13 cellular contexts compared by ENCODE assay signal in genomic region chr19:49853852-49854849, GRCh38. TPM values are rescaled to one million over a fixed set of nuclear protein-coding genes. Genes with fewer than 3 reads are reported as not detected.
DNase-seq lines count a peak whose midpoint lies in the region; ATAC-seq and TF ChIP-seq lines count a peak whose summit lies in the region.
"Had no signal": no experiment of that assay in that cellular context is flagged by ENCODE, and none has a peak within 500 bp of the region (broad histone marks: within the 10 kb centered on the region; RNA-seq: fewer than 3 reads in every experiment).

No MANE protein-coding gene starts in this region.

- H3K27ac ChIP-seq in 22Rv1: peak overlapping the region; percentile 96
- no peak overlapping the region for H3K27ac ChIP-seq in effector memory CD4-positive, alpha-beta T cell (ENCODE audit: insufficient read depth, low read length, poor library complexity, severe bottlenecking)
- H3K27ac ChIP-seq: right atrium auricular region had no signal

- H3K27me3 ChIP-seq in effector memory CD4-positive, alpha-beta T cell (replicated peaks; ENCODE audit: control insufficient read depth, insufficient read depth, low read length, poor library complexity, severe bottlenecking): no peaks in the 10 kb centered on the region
- H3K27me3 ChIP-seq: right atrium auricular region had no signal

- peaks cover 21% of the 10 kb centered on the region for H3K4me1 Mint-ChIP-seq in Calu3 (ENCODE audit: low read depth, unreplicated experiment)
- H3K4me1 Mint-ChIP-seq in activated T-helper 1 cell treated with anti-CD3 and anti-CD28 coated beads, Interleukin-12 subunit alpha, Interleukin-12 subunit beta, Interleukin-2, Interleukin-4 antibody, amounts not matched to agents 30 ng/mL and 10 ng/mL and 1 ng/mL, durations not matched to agents 14 hours and 24 hours and 36 hours (ENCODE audit: low read depth): peaks cover 25% of the 10 kb centered on the region
- peaks cover 28 to 34% (median 29%) of the 10 kb centered on the region in 3 donors for H3K4me1 Mint-ChIP-seq in naive B cell

- intact Hi-C loops in Calu3 (cut with micrococcal nuclease; ENCODE audit: unreplicated experiment): no loop called here
- intact Hi-C loops in activated T-helper 1 cell treated with anti-CD3 and anti-CD28 coated beads, Interleukin-12 subunit alpha, Interleukin-12 subunit beta, Interleukin-2, Interleukin-4 antibody, amounts not matched to agents 30 ng/mL and 10 ng/mL and 1 ng/mL, durations not matched to agents 14 hours and 24 hours and 36 hours (cut with micrococcal nuclease): loop anchor here (1.0 kb wide), 1 partner anchor 36 kb away; no protein-coding TSS in a partner anchor

- H3K36me3 Mint-ChIP-seq in Calu3 (ENCODE audit: insufficient read depth, unreplicated experiment): peaks cover 95% of the 10 kb centered on the region
- peaks cover 7% of the 10 kb centered on the region for H3K36me3 Mint-ChIP-seq in activated T-helper 1 cell treated with anti-CD3 and anti-CD28 coated beads, Interleukin-12 subunit alpha, Interleukin-12 subunit beta, Interleukin-2, Interleukin-4 antibody, amounts not matched to agents 30 ng/mL and 10 ng/mL and 1 ng/mL, durations not matched to agents 14 hours and 24 hours and 36 hours (ENCODE audit: low read depth)
- no peaks in the 10 kb centered on the region for H3K36me3 Mint-ChIP-seq in naive B cell

- no peaks in the 10 kb centered on the region for H3K9me3 ChIP-seq in effector memory CD4-positive, alpha-beta T cell (ENCODE audit: control insufficient read depth, low read length)
- H3K9me3 ChIP-seq: right atrium auricular region had no signal

- CTCF ChIA-PET in Calu3 (lab: Charles Lee): interaction anchor here (0.7 kb wide), 1 partner anchor 24 kb away, joined by 3 read pairs; no protein-coding TSS in a partner anchor

- no peak for ATAC-seq in naive B cell (ENCODE audit: low read depth in 2 of 2)
- no peak for ATAC-seq in GM21423 (IDR thresholded peaks at IDR 0.05; ENCODE audit: unreplicated experiment)
- ATAC-seq in GM21576 (IDR thresholded peaks at IDR 0.05; ENCODE audit: unreplicated experiment): no peak
- ATAC-seq in GM21390 (IDR thresholded peaks at IDR 0.05; ENCODE audit: unreplicated experiment): no peak

- H3K4me3 ChIP-seq in effector memory CD4-positive, alpha-beta T cell (ENCODE audit: insufficient read depth, low read depth, low read length, poor library complexity, severe bottlenecking): no peak overlapping the region
- H3K4me3 ChIP-seq: lung, right atrium auricular region had no signal

- H3K4me1 ChIP-seq in effector memory CD4-positive, alpha-beta T cell (ENCODE audit: control insufficient read depth, insufficient read depth, low read length, poor library complexity, severe bottlenecking): peaks cover 3% of the 10 kb centered on the region

- peaks cover 33% of the 10 kb centered on the region for H3K36me3 ChIP-seq in effector memory CD4-positive, alpha-beta T cell (ENCODE audit: control insufficient read depth, insufficient read depth, low read length)

- H3K4me3 Mint-ChIP-seq in Calu3 (ENCODE audit: low read depth, unreplicated experiment) (no peak overlapping the region), naive B cell (peak overlapping the region in 5 of 8 donors; percentile 22 to 94 (median 54))
- H3K4me3 Mint-ChIP-seq in activated T-helper 1 cell treated with anti-CD3 and anti-CD28 coated beads, Interleukin-12 subunit alpha, Interleukin-12 subunit beta, Interleukin-2, Interleukin-4 antibody, amounts not matched to agents 30 ng/mL and 10 ng/mL and 1 ng/mL, durations not matched to agents 14 hours and 24 hours and 36 hours: peak overlapping the region; percentile 60
- H3K4me3 Mint-ChIP-seq: dendritic cell treated with granulocyte-macrophage colony-stimulating factor and Interleukin-4, amounts not matched to agents 40 ng/mL and 50 ng/mL, for 4 days had no signal

- peaks cover 2% of the 10 kb centered on the region for H3K9me3 Mint-ChIP-seq in Calu3 (ENCODE audit: low read depth, unreplicated experiment)
- H3K9me3 Mint-ChIP-seq in activated T-helper 1 cell treated with anti-CD3 and anti-CD28 coated beads, Interleukin-12 subunit alpha, Interleukin-12 subunit beta, Interleukin-2, Interleukin-4 antibody, amounts not matched to agents 30 ng/mL and 10 ng/mL and 1 ng/mL, durations not matched to agents 14 hours and 24 hours and 36 hours: peaks cover 1% of the 10 kb centered on the region
- H3K9me3 Mint-ChIP-seq in naive B cell: peaks cover 0 to 1% (median 0%) of the 10 kb centered on the region in 7 donors

- peak overlapping the region; percentile 44 for H3K27ac Mint-ChIP-seq in Calu3 (ENCODE audit: unreplicated experiment)
- peak overlapping the region; percentile 40 for H3K27ac Mint-ChIP-seq in activated T-helper 1 cell treated with anti-CD3 and anti-CD28 coated beads, Interleukin-12 subunit alpha, Interleukin-12 subunit beta, Interleukin-2, Interleukin-4 antibody, amounts not matched to agents 30 ng/mL and 10 ng/mL and 1 ng/mL, durations not matched to agents 14 hours and 24 hours and 36 hours
- H3K27ac Mint-ChIP-seq in naive B cell: peak overlapping the region in 4 of 6 donors; percentile 45 to 81 (median 54)
- H3K27ac Mint-ChIP-seq: dendritic cell treated with granulocyte-macrophage colony-stimulating factor and Interleukin-4, amounts not matched to agents 40 ng/mL and 50 ng/mL, for 4 days had no signal

- TF ChIP-seq CTCF in 22Rv1 (IDR thresholded peaks at IDR 0.05): no peak
- TF ChIP-seq CTCF in Calu3 (IDR thresholded peaks at IDR 0.05; ENCODE audit: unreplicated experiment): no peak

- BruUV-seq in Calu3 (replicated peaks; lab: Mats Ljungman, UMichigan): no TSS peak

- no peaks in the 10 kb centered on the region for H3K27me3 Mint-ChIP-seq in Calu3 (ENCODE audit: unreplicated experiment)
- peaks cover 5% of the 10 kb centered on the region for H3K27me3 Mint-ChIP-seq in activated T-helper 1 cell treated with anti-CD3 and anti-CD28 coated beads, Interleukin-12 subunit alpha, Interleukin-12 subunit beta, Interleukin-2, Interleukin-4 antibody, amounts not matched to agents 30 ng/mL and 10 ng/mL and 1 ng/mL, durations not matched to agents 14 hours and 24 hours and 36 hours (ENCODE audit: insufficient read depth)
- H3K27me3 Mint-ChIP-seq in naive B cell: no peaks in the 10 kb centered on the region

- DNase-seq in Calu3 (no peak), naive B cell (no peak)
- DNase-seq in activated T-helper 1 cell treated with anti-CD3 and anti-CD28 coated beads, Interleukin-12 subunit alpha, Interleukin-12 subunit beta, Interleukin-2, Interleukin-4 antibody, amounts not matched to agents 30 ng/mL and 10 ng/mL and 1 ng/mL, durations not matched to agents 14 hours and 24 hours and 36 hours (ENCODE audit: low spot score): no peak
- DNase-seq in effector memory CD4-positive, alpha-beta T cell: no peak
- DNase-seq: activated gamma-delta T cell treated with Interleukin-2 at 50 U/mL for 16 hours, Karpas-422 had no signal

RNA-seq across cellular contexts. Expression of gene PTOV1, which starts 3.2 kb away (rescaled TPM):
- total RNA-seq in Calu3 (2022): 231 and 256 TPM in 2 replicates
- 107 and 113 TPM in 2 replicates for total RNA-seq in activated T-helper 1 cell treated with anti-CD3 and anti-CD28 coated beads, Interleukin-12 subunit alpha, Interleukin-12 subunit beta, Interleukin-2, Interleukin-4 antibody, amounts not matched to agents 30 ng/mL and 10 ng/mL and 1 ng/mL, durations not matched to agents 14 hours and 24 hours and 36 hours
- polyA plus RNA-seq in naive B cell (ENCODE audit: low read depth in 6 of 6): 10 to 100 TPM; 46.1 to 98.3 (median 60.3) TPM

RNA-seq across cellular contexts. Expression of gene PNKP, which starts 13.2 kb away (rescaled TPM):
- 185 and 189 TPM in 2 replicates for total RNA-seq in Calu3 (2022)
- 138 and 141 TPM in 2 replicates for total RNA-seq in activated T-helper 1 cell treated with anti-CD3 and anti-CD28 coated beads, Interleukin-12 subunit alpha, Interleukin-12 subunit beta, Interleukin-2, Interleukin-4 antibody, amounts not matched to agents 30 ng/mL and 10 ng/mL and 1 ng/mL, durations not matched to agents 14 hours and 24 hours and 36 hours
- 10 to 100 TPM; 39.4 to 64.9 (median 49.8) TPM for polyA plus RNA-seq in naive B cell (ENCODE audit: low read depth in 6 of 6)

RNA-seq across cellular contexts. Expression of gene AKT1S1, which starts 23.0 kb away (rescaled TPM):
- total RNA-seq in Calu3 (2022): 58.9 and 65.2 TPM in 2 replicates
- total RNA-seq in activated T-helper 1 cell treated with anti-CD3 and anti-CD28 coated beads, Interleukin-12 subunit alpha, Interleukin-12 subunit beta, Interleukin-2, Interleukin-4 antibody, amounts not matched to agents 30 ng/mL and 10 ng/mL and 1 ng/mL, durations not matched to agents 14 hours and 24 hours and 36 hours: 32.1 and 32.2 TPM in 2 replicates
- polyA plus RNA-seq in naive B cell (ENCODE audit: low read depth in 6 of 6): 1 to 10 TPM; 1.5 to 6.0 (median 3.2) TPM

RNA-seq across cellular contexts. Expression of gene TBC1D17, which starts 23.4 kb away (rescaled TPM):
- 54.7 and 56.9 TPM in 2 replicates for total RNA-seq in Calu3 (2022)
- total RNA-seq in activated T-helper 1 cell treated with anti-CD3 and anti-CD28 coated beads, Interleukin-12 subunit alpha, Interleukin-12 subunit beta, Interleukin-2, Interleukin-4 antibody, amounts not matched to agents 30 ng/mL and 10 ng/mL and 1 ng/mL, durations not matched to agents 14 hours and 24 hours and 36 hours: 38.7 and 41.8 TPM in 2 replicates
- polyA plus RNA-seq in naive B cell (ENCODE audit: low read depth in 6 of 6): 10 to 100 TPM; 10.5 to 20.6 (median 12.3) TPM

RNA-seq across cellular contexts. Expression of gene MED25, which starts 36.1 kb away (rescaled TPM):
- total RNA-seq in Calu3 (2022): 89.7 and 95.8 TPM in 2 replicates
- 54.2 and 54.5 TPM in 2 replicates for total RNA-seq in activated T-helper 1 cell treated with anti-CD3 and anti-CD28 coated beads, Interleukin-12 subunit alpha, Interleukin-12 subunit beta, Interleukin-2, Interleukin-4 antibody, amounts not matched to agents 30 ng/mL and 10 ng/mL and 1 ng/mL, durations not matched to agents 14 hours and 24 hours and 36 hours
- polyA plus RNA-seq in naive B cell (ENCODE audit: low read depth in 6 of 6): 10 to 100 TPM; 21.2 to 49.7 (median 28.9) TPM
